Comparison of ENCODE assay signal across 34 cellular contexts in genomic region chr4:72602396-72602795, GRCh38. TPM values are rescaled to one million over a fixed set of nuclear protein-coding genes. Genes with fewer than 3 reads are reported as not detected.
"Had no signal": no experiment of that assay in that cellular context is flagged by ENCODE, and none has a peak within 500 bp of the region (broad histone marks: within the 10 kb centered on the region; RNA-seq: fewer than 3 reads in every experiment).

No MANE protein-coding gene starts in this region.

- H3K4me3 ChIP-seq: ascending aorta, gastrocnemius medialis, heart left ventricle had no signal

- H3K27me3 ChIP-seq: ascending aorta, gastrocnemius medialis, heart left ventricle had no signal

- FAIRE-seq: colon, endothelial cell of umbilical vein had no signal

- H3K9me3 ChIP-seq: ascending aorta, gastrocnemius medialis had no signal

- H3K4me1 ChIP-seq: ascending aorta, gastrocnemius medialis, heart left ventricle had no signal

- H3K27ac ChIP-seq: ascending aorta, gastrocnemius medialis, heart left ventricle, WERI-Rb-1 had no signal

- ATAC-seq: activated CD4-positive, CD25-positive, alpha-beta regulatory T cell treated with anti-CD3 and anti-CD28 coated beads, Interleukin-2, amount 50 U/mL, for 24 hours; activated CD8-positive, alpha-beta T cell treated with anti-CD3 and anti-CD28 coated beads for 36 hours; activated naive CD4-positive, alpha-beta T cell treated with anti-CD3 and anti-CD28 coated beads, Interleukin-2, amount 50 U/mL, for 72 hours; effector memory CD8-positive, alpha-beta T cell; esophagus mucosa; gastrocnemius medialis; heart left ventricle; T-helper 17 cell had no signal

- DNase-seq: activated B cell treated with CpG ODN at 0.5 μM for 24 hours; activated CD4-positive, alpha-beta T cell treated with anti-CD3 and anti-CD28 coated beads for 48 hours; activated CD4-positive, alpha-beta T cell treated with anti-CD3 and anti-CD28 coated beads, Interleukin-2, amount 50 U/mL, for 1 hour; activated CD4-positive, alpha-beta T cell treated with anti-CD3 and anti-CD28 coated beads, Interleukin-2, amount 50 U/mL, for 48 hours; activated CD8-positive, alpha-beta memory T cell treated with anti-CD3 and anti-CD28 coated beads for 24 hours; activated CD8-positive, alpha-beta T cell treated with anti-CD3 and anti-CD28 coated beads for 36 hours; activated effector memory CD4-positive, alpha-beta T cell treated with anti-CD3 and anti-CD28 coated beads, Interleukin-2, amount 50 U/mL, for 16 hours; activated naive CD4-positive, alpha-beta T cell treated with anti-CD3 and anti-CD28 coated beads for 36 hours; activated naive CD8-positive, alpha-beta T cell treated with anti-CD3 and anti-CD28 coated beads, Interleukin-2, amount 10 ng/mL, durations not matched to agents 7 days and 5 days; activated T-cell treated with anti-CD3 and anti-CD28 coated beads, Interleukin-2, amount 50 U/mL, for 1 hour; activated T-cell treated with anti-CD3 and anti-CD28 coated beads, Interleukin-2, amount 50 U/mL, for 48 hours; caudate nucleus; cortex of kidney; dermis blood vessel endothelial cell; effector CD4-positive, alpha-beta T cell; effector memory CD8-positive, alpha-beta T cell; foreskin fibroblast; gastrocnemius medialis; glutamatergic neuron; heart left ventricle; T-helper 1 cell; T-helper 17 cell; T1000; WERI-Rb-1 had no signal

- H3K27me3 Mint-ChIP-seq: activated B cell treated with CpG ODN at 0.5 μM for 24 hours; activated CD8-positive, alpha-beta T cell treated with anti-CD3 and anti-CD28 coated beads for 36 hours; activated naive CD8-positive, alpha-beta T cell treated with anti-CD3 and anti-CD28 coated beads, Interleukin-2, amount 10 ng/mL, durations not matched to agents 7 days and 5 days; brain; effector memory CD8-positive, alpha-beta T cell; T-helper 17 cell had no signal

- H3K4me1 Mint-ChIP-seq: activated B cell treated with CpG ODN at 0.5 μM for 24 hours; activated naive CD8-positive, alpha-beta T cell treated with anti-CD3 and anti-CD28 coated beads, Interleukin-2, amount 10 ng/mL, durations not matched to agents 7 days and 5 days; brain; T-helper 17 cell had no signal

- H3K36me3 Mint-ChIP-seq: activated naive CD8-positive, alpha-beta T cell treated with anti-CD3 and anti-CD28 coated beads, Interleukin-2, amount 10 ng/mL, durations not matched to agents 7 days and 5 days had no signal

- H3K36me3 ChIP-seq: ascending aorta, gastrocnemius medialis, heart left ventricle, WERI-Rb-1 had no signal

- H3K4me3 Mint-ChIP-seq: activated B cell treated with CpG ODN at 0.5 μM for 24 hours; activated CD8-positive, alpha-beta T cell treated with anti-CD3 and anti-CD28 coated beads for 36 hours; activated naive CD4-positive, alpha-beta T cell treated with anti-CD3 and anti-CD28 coated beads for 36 hours; activated naive CD8-positive, alpha-beta T cell treated with anti-CD3 and anti-CD28 coated beads, Interleukin-2, amount 10 ng/mL, durations not matched to agents 7 days and 5 days; activated T-helper 1 cell treated with anti-CD3 and anti-CD28 coated beads, Interleukin-12 subunit alpha, Interleukin-12 subunit beta, Interleukin-2, Interleukin-4 antibody, amounts not matched to agents 30 ng/mL and 10 ng/mL and 1 ng/mL, durations not matched to agents 14 hours and 24 hours and 36 hours; brain; effector memory CD8-positive, alpha-beta T cell; T-helper 17 cell; T-helper 2 cell treated with Interferon-gamma antibody and Interleukin-4, amounts not matched to agents 5 μg/mL and 100 μg/mL, for 36 hours had no signal

- H3K27ac Mint-ChIP-seq: activated B cell treated with CpG ODN at 0.5 μM for 24 hours; activated CD8-positive, alpha-beta T cell treated with anti-CD3 and anti-CD28 coated beads for 36 hours; activated naive CD4-positive, alpha-beta T cell treated with anti-CD3 and anti-CD28 coated beads for 36 hours; activated naive CD4-positive, alpha-beta T cell treated with anti-CD3 and anti-CD28 coated beads, Interleukin-2, amount 50 U/mL, for 72 hours; activated naive CD8-positive, alpha-beta T cell treated with anti-CD3 and anti-CD28 coated beads, Interleukin-2, amount 10 ng/mL, durations not matched to agents 7 days and 5 days; activated T-helper 1 cell treated with anti-CD3 and anti-CD28 coated beads, Interleukin-12 subunit alpha, Interleukin-12 subunit beta, Interleukin-2, Interleukin-4 antibody, amounts not matched to agents 30 ng/mL and 10 ng/mL and 1 ng/mL, durations not matched to agents 14 hours and 24 hours and 36 hours; activated T-helper 2 cell treated with anti-CD3 and anti-CD28 coated beads, Interferon-gamma antibody, Interleukin-2, Interleukin-4, amounts not matched to agents 10 μg/mL and 5 μg/mL and 100 μg/mL, durations not matched to agents 14 hours and 24 hours and 36 hours; brain; effector memory CD8-positive, alpha-beta T cell; T-helper 17 cell; T-helper 2 cell treated with Interferon-gamma antibody and Interleukin-4, amounts not matched to agents 5 μg/mL and 100 μg/mL, for 36 hours had no signal

RNA-seq across cellular contexts. Expression of gene ADAMTS3, which starts 33.4 kb away (rescaled TPM):
- total RNA-seq: activated B cell treated with CpG ODN at 0.5 μM for 24 hours; activated CD8-positive, alpha-beta T cell treated with anti-CD3 and anti-CD28 coated beads for 36 hours; activated naive CD4-positive, alpha-beta T cell treated with anti-CD3 and anti-CD28 coated beads for 36 hours; activated naive CD4-positive, alpha-beta T cell treated with anti-CD3 and anti-CD28 coated beads, Interleukin-2, amount 50 U/mL, for 72 hours; activated naive CD8-positive, alpha-beta T cell treated with anti-CD3 and anti-CD28 coated beads, Interleukin-2, amount 10 ng/mL, durations not matched to agents 7 days and 5 days; activated T-helper 1 cell treated with anti-CD3 and anti-CD28 coated beads, Interleukin-12 subunit alpha, Interleukin-12 subunit beta, Interleukin-2, Interleukin-4 antibody, amounts not matched to agents 30 ng/mL and 10 ng/mL and 1 ng/mL, durations not matched to agents 14 hours and 24 hours and 36 hours; activated T-helper 2 cell treated with anti-CD3 and anti-CD28 coated beads, Interferon-gamma antibody, Interleukin-2, Interleukin-4, amounts not matched to agents 10 μg/mL and 5 μg/mL and 100 μg/mL, durations not matched to agents 14 hours and 24 hours and 36 hours; T-helper 17 cell had no signal
